Comparison of ENCODE assay signal across 25 cellular contexts in the genomic region with DNA sequence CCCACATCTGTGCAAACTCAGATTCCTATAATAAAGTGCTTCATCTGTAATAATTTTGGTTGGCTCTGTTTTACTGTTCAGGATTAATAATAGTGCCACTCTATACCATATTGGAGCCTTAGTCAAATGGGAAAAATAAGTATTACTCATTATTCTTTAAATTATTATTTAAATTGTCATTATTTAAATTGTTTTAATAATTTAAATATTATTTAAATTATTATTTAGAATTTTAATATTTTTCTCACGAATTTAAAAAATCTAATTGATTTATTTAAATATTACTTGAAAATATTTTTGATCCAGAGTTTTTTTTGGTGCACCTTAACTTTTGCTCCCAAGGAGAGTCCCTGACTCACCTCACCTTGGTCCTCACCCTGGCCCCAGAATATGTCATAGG.
"Had no signal": no experiment of that assay in that cellular context is flagged by ENCODE, and none has a peak within 500 bp of the region (broad histone marks: within the 10 kb centered on the region; RNA-seq: fewer than 3 reads in every experiment).

No MANE protein-coding gene starts in this region.

- H3K27me3 ChIP-seq: ovary, spleen, tibial nerve, uterus had no signal

- H3K27me3 Mint-ChIP-seq: naive thymus-derived CD4-positive, alpha-beta T cell; natural killer cell treated with Interleukin-12 subunit alpha and Interleukin-12 subunit beta and Interleukin-15 and Interleukin-18, amount 100 ng/mL, for 72 hours; stimulated activated memory B cell treated with anti-CD40 and anti-IgM and Interleukin-4, amounts not matched to agents 10 μg/mL and 1 μg/mL and 100 μg/mL, for 72 hours; stimulated activated naive CD8-positive, alpha-beta T cell treated with anti-CD3 and anti-CD28 coated beads, Interleukin-15, amount 100 ng/mL, for 72 hours; type B pancreatic cell had no signal

- FAIRE-seq: islet of Langerhans had no signal

- H3K27ac Mint-ChIP-seq: immature natural killer cell; naive thymus-derived CD4-positive, alpha-beta T cell; natural killer cell treated with Interleukin-12 subunit alpha and Interleukin-12 subunit beta and Interleukin-15 and Interleukin-18, amount 100 ng/mL, for 72 hours; stimulated activated memory B cell treated with anti-CD40 and anti-IgM and Interleukin-4, amounts not matched to agents 10 μg/mL and 1 μg/mL and 100 μg/mL, for 72 hours; stimulated activated naive CD8-positive, alpha-beta T cell treated with anti-CD3 and anti-CD28 coated beads, Interleukin-15, amount 100 ng/mL, for 72 hours; type B pancreatic cell had no signal

- ATAC-seq: mucosa of descending colon; naive thymus-derived CD4-positive, alpha-beta T cell; natural killer cell treated with Interleukin-12 subunit alpha and Interleukin-12 subunit beta and Interleukin-15 and Interleukin-18, amount 100 ng/mL, for 72 hours; right cardiac atrium; sciatic nerve; stimulated activated memory B cell treated with anti-CD40 and anti-IgM and Interleukin-4, amounts not matched to agents 10 μg/mL and 1 μg/mL and 100 μg/mL, for 72 hours; stimulated activated naive CD8-positive, alpha-beta T cell treated with anti-CD3 and anti-CD28 coated beads, Interleukin-15, amount 100 ng/mL, for 72 hours had no signal

- H3K4me1 Mint-ChIP-seq: immature natural killer cell; naive thymus-derived CD4-positive, alpha-beta T cell; stimulated activated naive CD8-positive, alpha-beta T cell treated with anti-CD3 and anti-CD28 coated beads, Interleukin-15, amount 100 ng/mL, for 72 hours had no signal

- H3K9me3 Mint-ChIP-seq: stimulated activated memory B cell treated with anti-CD40 and anti-IgM and Interleukin-4, amounts not matched to agents 10 μg/mL and 1 μg/mL and 100 μg/mL, for 72 hours had no signal

- H3K4me3 ChIP-seq: left ventricle myocardium inferior, lung, mucosa of descending colon, ovary, prostate gland, skin epidermis, spleen, tibial nerve, uterus had no signal

- H3K36me3 ChIP-seq: left ventricle myocardium inferior, ovary, prostate gland, spleen, tibial nerve, uterus had no signal

- H3K27ac ChIP-seq: left ventricle myocardium inferior, ovary, prostate gland, skin epidermis, spleen, tibial nerve, uterus had no signal

- H3K4me3 Mint-ChIP-seq: immature natural killer cell; naive thymus-derived CD4-positive, alpha-beta T cell; natural killer cell treated with Interleukin-12 subunit alpha and Interleukin-12 subunit beta and Interleukin-15 and Interleukin-18, amount 100 ng/mL, for 72 hours; stimulated activated memory B cell treated with anti-CD40 and anti-IgM and Interleukin-4, amounts not matched to agents 10 μg/mL and 1 μg/mL and 100 μg/mL, for 72 hours; stimulated activated naive CD8-positive, alpha-beta T cell treated with anti-CD3 and anti-CD28 coated beads, Interleukin-15, amount 100 ng/mL, for 72 hours; type B pancreatic cell had no signal

- DNase-seq: hippocampal formation; immature natural killer cell; left ventricle myocardium inferior; midbrain; mucosa of descending colon; naive thymus-derived CD4-positive, alpha-beta T cell; ovary; posterior cingulate gyrus; retina; right cardiac atrium; spleen; stimulated activated CD4-positive, alpha-beta T cell treated with anti-CD3 and anti-CD28 coated beads, Interleukin-4, amount 100 ng/mL, for 24 hours; stimulated activated naive CD4-positive, alpha-beta T cell treated with Interleukin-2 at 50 U/mL for 16 hours; stimulated activated naive CD8-positive, alpha-beta T cell treated with anti-CD3 and anti-CD28 coated beads, Interleukin-15, amount 100 ng/mL, for 72 hours; substantia nigra; uterus had no signal

- H3K9me3 ChIP-seq: ovary, prostate gland, uterus had no signal

- H3K4me1 ChIP-seq: left ventricle myocardium inferior, prostate gland, spleen, uterus had no signal

- H3K36me3 Mint-ChIP-seq: immature natural killer cell; naive thymus-derived CD4-positive, alpha-beta T cell; natural killer cell treated with Interleukin-12 subunit alpha and Interleukin-12 subunit beta and Interleukin-15 and Interleukin-18, amount 100 ng/mL, for 72 hours; stimulated activated memory B cell treated with anti-CD40 and anti-IgM and Interleukin-4, amounts not matched to agents 10 μg/mL and 1 μg/mL and 100 μg/mL, for 72 hours; type B pancreatic cell had no signal
